In the genomic region with DNA sequence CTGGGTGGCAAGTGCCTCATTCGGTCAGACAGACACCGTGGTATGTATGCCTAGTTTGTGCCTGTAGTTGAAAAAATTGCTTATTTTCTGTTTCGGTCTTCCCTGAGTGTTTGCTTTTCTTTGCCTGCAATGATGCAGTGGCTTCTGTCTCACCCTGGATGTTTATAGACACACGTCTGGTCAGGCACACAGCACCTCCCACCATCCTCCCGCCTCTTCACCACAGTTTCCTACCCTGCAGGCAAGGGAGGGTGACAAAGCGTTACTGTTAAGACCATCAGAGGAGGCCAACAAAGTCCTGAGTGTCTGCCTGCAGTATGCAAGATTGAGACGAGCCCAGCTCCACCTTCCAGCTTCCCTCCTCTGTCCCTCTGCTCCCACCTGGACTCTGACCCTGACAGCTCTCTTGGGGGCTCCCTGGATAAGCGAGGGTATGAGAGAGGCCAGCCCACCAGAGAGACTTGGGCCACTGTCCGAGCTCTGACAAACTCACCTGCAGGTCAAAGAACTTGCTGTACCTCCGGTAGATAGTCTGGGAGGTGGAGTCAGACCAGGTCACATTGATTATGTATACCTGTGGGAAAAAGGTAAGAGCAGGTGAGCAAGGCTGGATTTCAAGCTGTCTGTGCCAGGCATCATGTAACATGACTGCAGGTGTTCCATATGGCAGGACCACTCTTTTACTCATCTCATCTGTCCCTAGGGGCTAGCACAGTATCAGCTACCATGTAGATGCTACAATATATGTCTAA, we compare ENCODE assay signal across 7 cellular contexts. TPM values are rescaled to one million over a fixed set of nuclear protein-coding genes. Genes with fewer than 3 reads are reported as not detected.
DNase-seq lines count a peak whose midpoint lies in the region; ATAC-seq, FAIRE-seq and TF ChIP-seq lines count a peak whose summit lies in the region.

No MANE protein-coding gene starts in this region.

- H3K4me3 ChIP-seq in transverse colon = no peak overlapping the region

- H3K27me3 ChIP-seq in foreskin keratinocyte (no peaks in the 10 kb centered on the region), transverse colon (no peaks in the 10 kb centered on the region)

- peak overlapping the region; percentile 71 for H3K27ac ChIP-seq in foreskin keratinocyte
- H3K27ac ChIP-seq in transverse colon = peak overlapping the region; percentile 41 to 49 (median 44)

- intact Hi-C loops in transverse colon (cut with DNase I; ENCODE audit: low total_unique reads) = no loop called here

- ATAC-seq in GM19025 (IDR thresholded peaks at IDR 0.05; ENCODE audit: low read depth, unreplicated experiment) (peak; percentile 70), HG03060 (IDR thresholded peaks at IDR 0.05; ENCODE audit: low read depth, unreplicated experiment) (peak; percentile 91), foreskin keratinocyte (peak; percentile 84)

- in situ Hi-C loops in transverse colon (cut with MboI; ENCODE audit: low pct_ligation_motif_present in 1 of 4, low pct_unique_long_range_greater_than_20kb in 1 of 4, low sequenced_read_pairs in 3 of 4) = no loop called here

- TF ChIP-seq POLR2A in transverse colon (IDR thresholded peaks at IDR 0.05) = no peak

- H3K36me3 ChIP-seq in transverse colon = no peaks in the 10 kb centered on the region

- no peaks in the 10 kb centered on the region for H3K9me3 ChIP-seq in transverse colon

- DNase-seq in T-helper 2 cell = peak in 3 of 5 experiments; percentile 5 to 88 (median 41)
- peak; percentile 90 to 93 for DNase-seq in foreskin keratinocyte
- DNase-seq in transverse colon = no peak
- no peak for DNase-seq in frontal cortex (ENCODE audit: low spot score in 2 of 2)
- DNase-seq in NCI-H1092 (lab: John Stamatoyannopoulos, UW) = no peak

- peak; percentile 7 for TF ChIP-seq CTCF in foreskin keratinocyte (conservative IDR thresholded peaks at IDR 0.05)
- TF ChIP-seq CTCF in transverse colon (IDR thresholded peaks at IDR 0.05) = no peak

- 30 to 50% methylated on average over 1 to 8 of the region's 10 CpGs for WGBS in transverse colon (ENCODE audit: low coverage in 1 of 2), 2 donors

- TF ChIP-seq EP300 in transverse colon (IDR thresholded peaks at IDR 0.05; ENCODE audit: low read depth) = no peak

- H3K4me1 ChIP-seq in foreskin keratinocyte (peaks cover 47% of the 10 kb centered on the region), transverse colon (peaks cover 9 to 39% (median 26%) of the 10 kb centered on the region in 4 donors)

- FAIRE-seq in frontal cortex (lab: Jason Lieb, UNC) = no peak

RNA-seq across cellular contexts. Expression of a gene that starts 54.4 kb away (rescaled TPM):
- total RNA-seq in foreskin keratinocyte (81.7 and 109 TPM in 2 replicates), transverse colon (10 to 100 TPM; 26.5 to 56.9 (median 33.3) TPM), frontal cortex (6.1 TPM)
- polyA plus RNA-seq in foreskin keratinocyte = 23.9 and 27.5 TPM in 2 replicates

Comparison
In these comparisons a context has a peak if more than half of its experiments do, and no peak if none do; other contexts are left out.
1. DNase-seq: peak in T-helper 2 cell (3 of 5) and foreskin keratinocyte (2 of 2); none in transverse colon (single experiment), frontal cortex (0 of 2) and NCI-H1092 (single experiment).
2. Peak in every context shown above with its lines, with median percentiles within 50 percentile points of each other: ATAC-seq.